8 cellular contexts compared by ENCODE assay signal in the genomic region with DNA sequence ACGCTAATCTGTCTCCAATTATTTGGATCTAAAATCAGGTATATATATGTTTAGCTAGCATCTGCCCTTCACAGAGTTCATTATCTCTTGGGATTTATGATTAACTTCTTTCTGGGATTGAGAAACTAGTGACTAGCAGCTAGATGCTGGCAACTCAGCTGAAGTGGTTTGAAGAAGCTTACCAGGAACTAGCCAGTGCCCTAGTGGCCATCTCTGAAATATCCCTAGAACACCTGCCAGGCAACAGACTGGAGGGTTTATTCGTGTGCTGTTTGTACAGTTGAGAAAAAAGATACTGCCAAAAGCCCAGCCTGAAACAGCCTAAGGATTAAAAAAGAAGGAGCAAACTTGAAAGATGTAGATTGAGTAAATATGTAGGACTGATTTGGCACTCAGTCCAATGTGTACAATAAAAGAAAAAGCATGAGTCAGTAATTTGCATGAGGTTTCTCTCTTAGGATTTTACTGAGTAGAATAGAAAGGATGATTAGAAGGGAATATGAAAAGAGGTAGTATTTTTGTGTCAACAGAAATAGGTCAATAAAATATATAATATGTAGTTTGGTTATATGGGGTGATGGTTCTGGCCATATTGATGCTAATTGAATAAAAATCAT.
DNase-seq lines count a peak whose midpoint lies in the region; ATAC-seq and FAIRE-seq lines count a peak whose summit lies in the region.

No MANE protein-coding gene starts in this region.

- peak; percentile 80 for ATAC-seq in GM18868 (IDR thresholded peaks at IDR 0.05; ENCODE audit: unreplicated experiment)
- ATAC-seq in HG02798 (IDR thresholded peaks at IDR 0.05; ENCODE audit: poor library complexity, unreplicated experiment): peak; percentile 68

- H3K4me1 Mint-ChIP-seq in activated CD4-positive, alpha-beta T cell treated with anti-CD3 and anti-CD28 coated beads, Interleukin-2, amount 10 ng/mL, durations not matched to agents 24 days and 14 days: no peaks in the 10 kb centered on the region

- no peak overlapping the region for H3K4me3 Mint-ChIP-seq in activated CD4-positive, alpha-beta T cell treated with anti-CD3 and anti-CD28 coated beads, Interleukin-2, amount 10 ng/mL, durations not matched to agents 24 days and 14 days

- intact Hi-C loops in activated CD4-positive, alpha-beta T cell treated with anti-CD3 and anti-CD28 coated beads, Interleukin-2, amount 10 ng/mL, durations not matched to agents 24 days and 14 days (cut with micrococcal nuclease): no loop called here

- H3K36me3 Mint-ChIP-seq in activated CD4-positive, alpha-beta T cell treated with anti-CD3 and anti-CD28 coated beads, Interleukin-2, amount 10 ng/mL, durations not matched to agents 24 days and 14 days (ENCODE audit: low read depth): no peaks in the 10 kb centered on the region

- no peaks in the 10 kb centered on the region for H3K9me3 Mint-ChIP-seq in activated CD4-positive, alpha-beta T cell treated with anti-CD3 and anti-CD28 coated beads, Interleukin-2, amount 10 ng/mL, durations not matched to agents 24 days and 14 days

- H3K27me3 Mint-ChIP-seq in activated CD4-positive, alpha-beta T cell treated with anti-CD3 and anti-CD28 coated beads, Interleukin-2, amount 10 ng/mL, durations not matched to agents 24 days and 14 days: no peaks in the 10 kb centered on the region

- H3K27ac Mint-ChIP-seq in activated CD4-positive, alpha-beta T cell treated with anti-CD3 and anti-CD28 coated beads, Interleukin-2, amount 10 ng/mL, durations not matched to agents 24 days and 14 days: no peak overlapping the region

- DNase-seq in OCI-M1 (lab: John Stamatoyannopoulos, UW) (peak; percentile 14), AML-193 (lab: John Stamatoyannopoulos, UW) (no peak)
- no peak for DNase-seq in activated CD4-positive, alpha-beta T cell treated with anti-CD3 and anti-CD28 coated beads, Interleukin-2, amount 10 ng/mL, durations not matched to agents 24 days and 14 days
- no peak for DNase-seq in stimulated activated CD4-positive, alpha-beta T cell treated with anti-CD3 and anti-CD28 coated beads, Interleukin-4, amount 100 ng/mL, for 1 hour
- DNase-seq in activated CD4-positive, alpha-beta T cell treated with anti-CD3 and anti-CD28 coated beads, Interleukin-2, amount 50 U/mL, for 4 hours: no peak

- FAIRE-seq in islet of Langerhans (lab: Jason Lieb, UNC): peak; percentile 88
